Comparison of ENCODE assay signal across 9 cellular contexts in genomic region chr4:2932561-2932950, GRCh38. TPM values are rescaled to one million over a fixed set of nuclear protein-coding genes. Genes with fewer than 3 reads are reported as not detected.
A peak's percentile ranks its signal among the peaks of the same experiment; 100 is the strongest.
DNase-seq lines count a peak whose midpoint lies in the region; ATAC-seq, FAIRE-seq and TF ChIP-seq lines count a peak whose summit lies in the region.
"Had no signal": no experiment of that assay in that cellular context is flagged by ENCODE, and none has a peak within 500 bp of the region (broad histone marks: within the 10 kb centered on the region; RNA-seq: fewer than 3 reads in every experiment).

No MANE protein-coding gene starts in this region.

- intact Hi-C loops in natural killer cell (cut with micrococcal nuclease), result loop anchor here (5.0 to 10.0 kb wide), 3 partner anchors 85 to 168 kb away; no protein-coding TSS in a partner anchor

- no peaks in the 10 kb centered on the region for H3K9me3 Mint-ChIP-seq in natural killer cell

- H3K9me3 ChIP-seq in HEK293 (ENCODE audit: control insufficient read depth, insufficient read depth, low read depth, low read length), result no peaks in the 10 kb centered on the region

- H3K27ac Mint-ChIP-seq in natural killer cell, result peak overlapping the region; percentile 85 to 92

- in situ Hi-C loops in brain microvascular endothelial cell (cut with HindIII; ENCODE audit: low pct_ligation_motif_present, low sequenced_read_pairs) (no loop called here), G401 (cut with HindIII; ENCODE audit: low sequenced_read_pairs) (no loop called here)

- no peak for ATAC-seq in natural killer cell

- H3K4me1 Mint-ChIP-seq in natural killer cell, result peaks cover 33 to 40% of the 10 kb centered on the region in 2 donors

- no peak for DNase-seq in AG04449 (ENCODE audit: low read depth, low spot score)
- DNase-seq in brain microvascular endothelial cell, result no peak
- DNase-seq in natural killer cell, result no peak
- no peak for DNase-seq in cerebellar nuclear complex (lab: John Stamatoyannopoulos, UW)
- no peak for DNase-seq in stimulated activated CD4-positive, alpha-beta T cell treated with anti-CD3 and anti-CD28 coated beads, Interleukin-4, amount 100 ng/mL, for 1 hour
- no peak for DNase-seq in D721Med (ENCODE audit: insufficient read length, low spot score)
- no peak for DNase-seq in G401 (ENCODE audit: low spot score)
- DNase-seq: NCI-H187 treated with DMSO at 0.1 percent for 48 hours had no signal

- H3K4me1 ChIP-seq in HEK293 (ENCODE audit: control insufficient read depth, insufficient read depth, low read length), result no peaks in the 10 kb centered on the region; the same call in 1 of the 2 replicates

- H3K27ac ChIP-seq in HEK293 (ENCODE audit: extremely low read depth, low read depth, low read length), result no peak overlapping the region
- no peak overlapping the region for H3K27ac ChIP-seq in brain microvascular endothelial cell

- no peaks in the 10 kb centered on the region for H3K36me3 Mint-ChIP-seq in natural killer cell

- peaks cover 0 to 72% of the 10 kb centered on the region in 2 experiments; a peak in 1 of 3 replicates for H3K36me3 ChIP-seq in HEK293 (ENCODE audit: control insufficient read depth in 2 of 2, insufficient read depth in 1 of 2, low read length in 2 of 2)
- H3K36me3 ChIP-seq in brain microvascular endothelial cell (replicated peaks), result peaks cover 43% of the 10 kb centered on the region

- POLR2A ChIA-PET in AG04449 (lab: Yijun Ruan, JAX) (no interaction called here), HEK293 (lab: Yijun Ruan, JAX) (no interaction called here)

- TF ChIP-seq CTCF in AG04449 (IDR thresholded peaks at IDR 0.05; ENCODE audit: insufficient read depth, low read length, missing control alignments) (no peak), HEK293 (tag by site-specific recombination; IDR thresholded peaks at IDR 0.05) (no peak), brain microvascular endothelial cell (IDR thresholded peaks at IDR 0.05; ENCODE audit: low read depth, low read length, missing control alignments) (no peak), natural killer cell (IDR thresholded peaks at IDR 0.05) (no peak), D721Med (IDR thresholded peaks at IDR 0.05; ENCODE audit: insufficient read depth, missing control alignments) (no peak)

- H3K4me3 ChIP-seq in AG04449 (ENCODE audit: low read depth, low read length), result peak overlapping the region; percentile 89
- H3K4me3 ChIP-seq in HEK293 (ENCODE audit: low read depth, low read length), result no peak overlapping the region
- peak overlapping the region; percentile 1 for H3K4me3 ChIP-seq in brain microvascular endothelial cell (ENCODE audit: low read depth, low read length)

- CTCF ChIA-PET in AG04449 (lab: Yijun Ruan, JAX), result no interaction called here
- CTCF ChIA-PET in HEK293 (lab: Yijun Ruan, JAX), result no interaction called here

- peak overlapping the region; percentile 86 for H3K4me3 Mint-ChIP-seq in natural killer cell

- H3K27me3 Mint-ChIP-seq in natural killer cell (ENCODE audit: low read depth in 2 of 2), result no peaks in the 10 kb centered on the region

- H3K27me3 ChIP-seq in brain microvascular endothelial cell (replicated peaks), result no peaks in the 10 kb centered on the region

- no peak for FAIRE-seq in D721Med (lab: Jason Lieb, UNC)

TF ChIP-seq in HEK293, 187 proteins besides CTCF, POLR2A, EP300 and RAD21:
- TF ChIP-seq YY2 (tag by site-specific recombination; IDR thresholded peaks at IDR 0.05), result no peak
- no peak for TF ChIP-seq ZNF132 (tag by site-specific recombination; IDR thresholded peaks at IDR 0.05; ENCODE audit: borderline replicate concordance)
- no peak for TF ChIP-seq SALL2 (tag by site-specific recombination; IDR thresholded peaks at IDR 0.05; ENCODE audit: borderline replicate concordance)
- no peak for TF ChIP-seq ELK4 (IDR thresholded peaks at IDR 0.05; ENCODE audit: borderline replicate concordance, low read depth, low read length)
- peak; percentile 52 for TF ChIP-seq KLF1 (tag by site-specific recombination; IDR thresholded peaks at IDR 0.05)

RNA-seq across cellular contexts. Expression of gene NOP14, which starts 30.6 kb away (rescaled TPM):
- total RNA-seq in natural killer cell, result 10 to 100 TPM; 20.9 to 25.0 (median 21.1) TPM
- total RNA-seq in G401 (2014; rRNA removed; shearing (Covaris generic)), result 25.8 and 55.4 TPM in 2 replicates

RNA-seq across cellular contexts. Expression of gene GRK4, which starts 30.8 kb away (rescaled TPM):
- total RNA-seq in natural killer cell, result 1 to 10 TPM; 2.0 to 6.4 (median 5.1) TPM
- total RNA-seq in G401 (2014; rRNA removed; shearing (Covaris generic)), result 2.0 and 4.2 TPM in 2 replicates
